14 cellular contexts compared by ENCODE assay signal in genomic region chr2:69076601-69077000, GRCh38.
DNase-seq lines count a peak whose midpoint lies in the region; ATAC-seq and TF ChIP-seq lines count a peak whose summit lies in the region.
"Had no signal": no experiment of that assay in that cellular context is flagged by ENCODE, and none has a peak within 500 bp of the region (broad histone marks: within the 10 kb centered on the region; RNA-seq: fewer than 3 reads in every experiment).

No MANE protein-coding gene starts in this region.

- no peaks in the 10 kb centered on the region for H4K20me1 ChIP-seq in osteoblast (ENCODE audit: insufficient read depth, low read length)

- H3K4me1 ChIP-seq in ACC112 (ENCODE audit: control insufficient read depth, insufficient read depth, low read length, unreplicated experiment) (peaks cover 24% of the 10 kb centered on the region), ascending aorta (peaks cover 6 to 42% of the 10 kb centered on the region in 2 donors), osteoblast (ENCODE audit: insufficient read depth, low read length) (peaks cover 7% of the 10 kb centered on the region), subcutaneous abdominal adipose tissue (ENCODE audit: control insufficient read depth in 5 of 5, insufficient read depth in 5 of 5, low read length in 5 of 5) (peaks cover 0 to 19% (median 11%) of the 10 kb centered on the region in 5 donors)
- H3K4me1 ChIP-seq: Caco-2 had no signal

- DNase-seq in ascending aorta (ENCODE audit: low spot score in 2 of 2) (no peak), osteoblast (ENCODE audit: insufficient read length, low spot score, missing footprints) (no peak), superior temporal gyrus (ENCODE audit: extremely low spot score) (no peak), RKO (ENCODE audit: low spot score) (no peak), SW 1271 (lab: John Stamatoyannopoulos, UW) (no peak)
- DNase-seq: Caco-2; CD8-positive, alpha-beta T cell; GF-D8; HCEC 1CT; HFFc6 had no signal

- peak overlapping the region; percentile 42; the same call in 1 of the 2 replicates for H3K27ac ChIP-seq in ACC112 (ENCODE audit: low read depth, low read length)
- H3K27ac ChIP-seq in ascending aorta = peak overlapping the region; percentile 92
- H3K27ac ChIP-seq in osteoblast (ENCODE audit: low read depth, low read length) = peak overlapping the region; percentile 52
- peak overlapping the region; percentile 68 for H3K27ac ChIP-seq in subcutaneous abdominal adipose tissue (ENCODE audit: low read depth, low read length)
- H3K27ac ChIP-seq: HL-60 had no signal

- no peak overlapping the region for H3K4me3 ChIP-seq in ACC112 (ENCODE audit: low read depth, low read length)
- H3K4me3 ChIP-seq in ascending aorta = no peak overlapping the region
- H3K4me3 ChIP-seq in osteoblast (ENCODE audit: insufficient read depth, low read length) = no peak overlapping the region
- H3K4me3 ChIP-seq in subcutaneous abdominal adipose tissue (ENCODE audit: low read depth in 1 of 5, low read length in 5 of 5) = no peak overlapping the region

- intact Hi-C loops in ascending aorta (cut with DNase I) = loop anchor here (5.0 kb wide), 1 partner anchor 231 kb away; no protein-coding TSS in a partner anchor

- no peak overlapping the region for H3K4me2 ChIP-seq in osteoblast (ENCODE audit: insufficient read depth, low read length)

- no peaks in the 10 kb centered on the region for H3K27me3 ChIP-seq in ACC112 (ENCODE audit: insufficient read depth, low read length)
- H3K27me3 ChIP-seq in ascending aorta = no peaks in the 10 kb centered on the region
- no peaks in the 10 kb centered on the region for H3K27me3 ChIP-seq in osteoblast (ENCODE audit: insufficient read depth, low read length)
- H3K27me3 ChIP-seq in subcutaneous abdominal adipose tissue (ENCODE audit: control insufficient read depth in 5 of 5, insufficient read depth in 4 of 5, low read length in 5 of 5) = no peaks in the 10 kb centered on the region

- H2AFZ ChIP-seq in ACC112 (ENCODE audit: low read length, unreplicated experiment) (no peak overlapping the region), osteoblast (ENCODE audit: low read length) (no peak overlapping the region)

- no peak for TF ChIP-seq CTCF in ascending aorta (IDR thresholded peaks at IDR 0.05)
- no peak for TF ChIP-seq CTCF in osteoblast (IDR thresholded peaks at IDR 0.05; ENCODE audit: extremely low read depth, low read depth, low read length)

- no peaks in the 10 kb centered on the region for H3K9me3 ChIP-seq in ascending aorta
- no peaks in the 10 kb centered on the region for H3K9me3 ChIP-seq in osteoblast (ENCODE audit: low read depth, low read length)
- no peaks in the 10 kb centered on the region for H3K9me3 ChIP-seq in subcutaneous abdominal adipose tissue (ENCODE audit: control insufficient read depth in 5 of 5, low read length in 5 of 5)
- H3K9me3 ChIP-seq: Caco-2 had no signal

- H3K36me3 ChIP-seq in ACC112 (ENCODE audit: insufficient read depth, low read length) (peaks cover 25% of the 10 kb centered on the region), ascending aorta (peaks cover 0 to 17% of the 10 kb centered on the region in 2 donors), osteoblast (ENCODE audit: insufficient read depth, low read length) (peaks cover 71% of the 10 kb centered on the region), subcutaneous abdominal adipose tissue (ENCODE audit: control insufficient read depth in 5 of 5, insufficient read depth in 5 of 5, low read length in 5 of 5) (peaks cover 0 to 11% (median 3%) of the 10 kb centered on the region in 5 donors)

- no peak overlapping the region for H3K9ac ChIP-seq in subcutaneous abdominal adipose tissue (ENCODE audit: low read length in 5 of 5)

- ATAC-seq in esophagus mucosa = no peak
- ATAC-seq: CD8-positive, alpha-beta T cell had no signal

- H3K79me2 ChIP-seq in ACC112 (ENCODE audit: control insufficient read depth, insufficient read depth, low read length, unreplicated experiment) (no peaks in the 10 kb centered on the region), osteoblast (ENCODE audit: insufficient read depth, low read length) (no peaks in the 10 kb centered on the region)

Comparison
In these comparisons a context has a peak if more than half of its experiments do, and no peak if none do; other contexts are left out.
1. H3K27ac ChIP-seq: peak in every context shown above with its lines; median percentile 92 in ascending aorta; 68 in subcutaneous abdominal adipose tissue; 52 in osteoblast; 42 in ACC112.